In the genomic region with DNA sequence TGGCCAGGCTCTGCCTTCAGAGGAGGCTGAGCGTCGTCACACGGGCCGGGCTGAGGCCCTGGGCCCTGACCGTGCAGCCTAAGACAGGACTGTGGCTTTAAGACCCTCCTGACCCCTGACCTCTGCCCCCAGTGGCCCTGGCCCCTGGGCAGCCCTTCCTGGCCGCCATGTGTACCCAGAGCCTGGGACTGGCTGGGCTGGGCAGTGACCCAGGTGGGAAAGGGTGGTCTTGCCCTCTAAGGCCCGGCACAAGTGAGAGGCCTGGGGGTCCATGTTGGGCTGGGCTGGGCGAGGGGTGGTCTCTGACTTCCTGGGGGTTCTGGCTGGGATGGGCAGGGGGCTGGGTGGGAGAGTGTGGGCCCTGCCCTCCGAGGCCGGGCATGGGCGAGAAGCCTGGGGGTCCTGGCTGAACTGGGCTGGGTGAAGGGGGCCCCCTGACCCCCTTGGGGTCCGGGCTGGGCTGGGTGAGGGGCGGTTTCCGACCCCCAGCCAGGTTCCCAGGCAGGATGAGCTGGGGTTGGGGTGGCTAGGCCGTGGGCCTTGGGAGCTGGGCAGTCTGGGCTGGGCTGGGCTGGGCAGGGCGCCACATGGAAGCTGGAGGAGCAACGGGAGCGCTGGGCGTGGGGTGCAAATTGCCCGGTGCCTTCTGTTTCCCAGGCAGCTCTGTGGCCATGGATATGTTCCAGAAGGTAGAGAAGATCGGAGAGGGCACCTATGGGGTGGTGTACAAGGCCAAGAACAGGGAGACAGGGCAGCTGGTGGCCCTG, we compare ENCODE assay signal across 12 cellular contexts. TPM values are rescaled to one million over a fixed set of nuclear protein-coding genes. Genes with fewer than 3 reads are reported as not detected.
DNase-seq lines count a peak whose midpoint lies in the region; ATAC-seq and TF ChIP-seq lines count a peak whose summit lies in the region.
"Had no signal": no experiment of that assay in that cellular context is flagged by ENCODE, and none has a peak within 500 bp of the region (broad histone marks: within the 10 kb centered on the region; RNA-seq: fewer than 3 reads in every experiment).

A gene (plus strand): TSS at position 101 of the 767 bp plus-strand sequence. CDS start 571 bp downstream, at position 672.

- ATAC-seq in HG02970 (IDR thresholded peaks at IDR 0.05; ENCODE audit: low FRiP score, unreplicated experiment), result no peak
- no peak for ATAC-seq in HG02678 (IDR thresholded peaks at IDR 0.05; ENCODE audit: unreplicated experiment)

- no peaks in the 10 kb centered on the region for H3F3A ChIP-seq in DOHH2 (ENCODE audit: control insufficient read depth, insufficient read depth)

- H3K36me3 Mint-ChIP-seq in CD4-positive, alpha-beta memory T cell, result peaks cover 0 to 4% of the 10 kb centered on the region in 2 donors

- no peaks in the 10 kb centered on the region for H3K9me2 ChIP-seq in DOHH2 (replicated peaks; ENCODE audit: control insufficient read depth, low read length)
- H3K9me2 ChIP-seq in OCI-LY7 (ENCODE audit: insufficient read depth, low read length), result no peaks in the 10 kb centered on the region
- no peaks in the 10 kb centered on the region for H3K9me2 ChIP-seq in hepatocyte (replicated peaks; ENCODE audit: insufficient read depth)

- H3K27ac ChIP-seq in DOHH2 (ENCODE audit: low read depth, low read length) (no peak within 1 kb of the TSS), OCI-LY7 (ENCODE audit: low read depth, low read length, poor library complexity, severe bottlenecking) (no peak within 1 kb of the TSS), esophagus squamous epithelium (peak within 1 kb of the TSS in 3 of 4 donors; percentile 35 to 46 (median 38)), rectal smooth muscle tissue (ENCODE audit: low read depth, low read length) (no peak within 1 kb of the TSS), hepatocyte (no peak within 1 kb of the TSS)
- no peak within 1 kb of the TSS for H3K27ac ChIP-seq in CD4-positive, alpha-beta memory T cell (ENCODE audit: low read depth, low read length)

- 40 to 53% methylated on average over 5 of the region's 21 CpGs for WGBS in esophagus squamous epithelium, 2 donors
- WGBS in hepatocyte (ENCODE audit: low lambda C conversion rate, missing lambda C conversion rate), result 97% methylated on average over 14 of the region's 21 CpGs

- no peak within 1 kb of the TSS for H3K9ac ChIP-seq in rectal smooth muscle tissue (ENCODE audit: low read length)

- no TSS peak for BruUV-seq in OCI-LY7 (replicated peaks; lab: Mats Ljungman, UMichigan)

- peaks cover 10 to 23% (median 17%) of the 10 kb centered on the region in 4 donors for H3K4me1 Mint-ChIP-seq in CD4-positive, alpha-beta memory T cell

- TF ChIP-seq POLR2A in esophagus squamous epithelium (IDR thresholded peaks at IDR 0.05), result no peak

- no peaks in the 10 kb centered on the region for H3K27me3 ChIP-seq in DOHH2 (ENCODE audit: control insufficient read depth, low read length)
- no peaks in the 10 kb centered on the region for H3K27me3 ChIP-seq in esophagus squamous epithelium
- H3K27me3 ChIP-seq in rectal smooth muscle tissue (ENCODE audit: control insufficient read depth, insufficient read depth, low read length), result no peaks in the 10 kb centered on the region
- no peaks in the 10 kb centered on the region for H3K27me3 ChIP-seq in hepatocyte
- no peaks in the 10 kb centered on the region for H3K27me3 ChIP-seq in CD4-positive, alpha-beta memory T cell (ENCODE audit: insufficient read depth, low read length)

- DNase-seq in OCI-LY7 (ENCODE audit: low spot score) (no peak), esophagus squamous epithelium (lab: John Stamatoyannopoulos, UW) (no peak), hepatocyte (ENCODE audit: low spot score) (no peak)
- DNase-seq in CD4-positive, alpha-beta memory T cell, result no peak
- DNase-seq: cerebellar nuclear complex, GOT3, NCI-H187 had no signal

- no peak within 1 kb of the TSS for H3K27ac Mint-ChIP-seq in CD4-positive, alpha-beta memory T cell
- H3K27ac Mint-ChIP-seq: CD4-positive, alpha-beta T cell had no signal

- no peak within 1 kb of the TSS for H3K4me3 ChIP-seq in DOHH2 (ENCODE audit: low read length)
- no peak within 1 kb of the TSS for H3K4me3 ChIP-seq in OCI-LY7 (ENCODE audit: low read depth, low read length, poor library complexity, severe bottlenecking)
- no peak within 1 kb of the TSS for H3K4me3 ChIP-seq in esophagus squamous epithelium
- peak within 1 kb of the TSS; percentile 1 for H3K4me3 ChIP-seq in rectal smooth muscle tissue (ENCODE audit: low read length)
- no peak within 1 kb of the TSS for H3K4me3 ChIP-seq in hepatocyte
- no peak within 1 kb of the TSS for H3K4me3 ChIP-seq in CD4-positive, alpha-beta memory T cell (ENCODE audit: low read length in 2 of 2)

- H2AFZ ChIP-seq in OCI-LY7 (ENCODE audit: low read length), result 0 out of 2 replicates have a peak within 1 kb of the TSS, but pooled peaks have one; percentile 7
- H2AFZ ChIP-seq in hepatocyte, result no peak within 1 kb of the TSS

- no peaks in the 10 kb centered on the region for H3K9me3 Mint-ChIP-seq in CD4-positive, alpha-beta memory T cell
- H3K9me3 Mint-ChIP-seq: CD4-positive, alpha-beta T cell had no signal

- intact Hi-C loops in OCI-LY7 (cut with micrococcal nuclease; ENCODE audit: unreplicated experiment), result loop anchor here (1.0 kb wide), 1 partner anchor 96 kb away; no protein-coding TSS in a partner anchor
- intact Hi-C loops in esophagus squamous epithelium (cut with DNase I), result no loop called here
- intact Hi-C loops in CD4-positive, alpha-beta memory T cell (cut with micrococcal nuclease), result no loop called here

- TF ChIP-seq CTCF in DOHH2 (IDR thresholded peaks at IDR 0.05; ENCODE audit: low read depth, low read length, poor library complexity, severe bottlenecking) (peak; percentile 41), OCI-LY7 (conservative IDR thresholded peaks at IDR 0.05; ENCODE audit: low read length) (peak; percentile 61), esophagus squamous epithelium (IDR thresholded peaks at IDR 0.05) (no peak), hepatocyte (IDR thresholded peaks at IDR 0.05; ENCODE audit: poor library complexity) (no peak)

- H3K36me3 ChIP-seq in DOHH2 (ENCODE audit: control insufficient read depth, low read length) (0 out of 2 replicates have a peak, but pooled peaks cover 6% of the 10 kb centered on the region), OCI-LY7 (ENCODE audit: insufficient read depth, low read length) (peaks cover 16% of the 10 kb centered on the region; the same call in 1 of the 2 replicates), esophagus squamous epithelium (peaks cover 0 to 49% (median 0%) of the 10 kb centered on the region in 3 donors), rectal smooth muscle tissue (ENCODE audit: control insufficient read depth, insufficient read depth, low read length) (peaks cover 4% of the 10 kb centered on the region), hepatocyte (replicated peaks; ENCODE audit: insufficient read depth, low read depth) (no peaks in the 10 kb centered on the region)
- H3K36me3 ChIP-seq in CD4-positive, alpha-beta memory T cell (ENCODE audit: insufficient read depth, low read length), result no peaks in the 10 kb centered on the region

- H4K20me1 ChIP-seq in DOHH2 (ENCODE audit: control insufficient read depth, insufficient read depth, low read depth, low read length), result no peaks in the 10 kb centered on the region
- no peaks in the 10 kb centered on the region for H4K20me1 ChIP-seq in OCI-LY7 (ENCODE audit: insufficient read depth, low read length)
- H4K20me1 ChIP-seq in hepatocyte (ENCODE audit: insufficient read depth, poor library complexity, severe bottlenecking), result no peaks in the 10 kb centered on the region

- H3K79me2 ChIP-seq in DOHH2 (ENCODE audit: control insufficient read depth, low read length), result no peaks in the 10 kb centered on the region
- no peaks in the 10 kb centered on the region for H3K79me2 ChIP-seq in OCI-LY7 (ENCODE audit: insufficient read depth, low read depth, low read length)
- H3K79me2 ChIP-seq in hepatocyte, result no peaks in the 10 kb centered on the region

- POLR2A ChIA-PET in OCI-LY7 (lab: Charles Lee), result interaction anchor here (0.7 kb wide), 1 partner anchor 46 kb away, joined by 3 read pairs; no protein-coding TSS in a partner anchor
- POLR2A ChIA-PET in CD4-positive, alpha-beta memory T cell (lab: Charles Lee; ENCODE audit: partially characterized antibody), result interaction anchor here (1.3 kb wide), 1 partner anchor 105 kb away, joined by 5 read pairs; a partner anchor contains a TSS

- H3K27me3 Mint-ChIP-seq in CD4-positive, alpha-beta memory T cell, result no peaks in the 10 kb centered on the region
- H3K27me3 Mint-ChIP-seq: CD4-positive, alpha-beta T cell had no signal

- H3K9me3 ChIP-seq in DOHH2 (ENCODE audit: control insufficient read depth, insufficient read depth, low read length), result no peaks in the 10 kb centered on the region
- H3K9me3 ChIP-seq in OCI-LY7 (ENCODE audit: low read length), result no peaks in the 10 kb centered on the region
- no peaks in the 10 kb centered on the region for H3K9me3 ChIP-seq in esophagus squamous epithelium
- H3K9me3 ChIP-seq in hepatocyte (ENCODE audit: low read depth), result no peaks in the 10 kb centered on the region
- no peaks in the 10 kb centered on the region for H3K9me3 ChIP-seq in CD4-positive, alpha-beta memory T cell (ENCODE audit: control insufficient read depth in 1 of 2, low read length in 2 of 2)

- H3K4me2 ChIP-seq in DOHH2 (ENCODE audit: low read length), result no peak within 1 kb of the TSS
- H3K4me2 ChIP-seq in OCI-LY7 (ENCODE audit: low read length), result no peak within 1 kb of the TSS
- H3K4me2 ChIP-seq in hepatocyte, result no peak within 1 kb of the TSS

- H3K4me1 ChIP-seq in DOHH2 (ENCODE audit: control insufficient read depth, low read length), result peaks cover 3% of the 10 kb centered on the region; the same call in 1 of the 2 replicates
- peaks cover 19% of the 10 kb centered on the region for H3K4me1 ChIP-seq in OCI-LY7 (ENCODE audit: insufficient read depth, low read length, poor library complexity, severe bottlenecking)
- peaks cover 11 to 53% (median 26%) of the 10 kb centered on the region in 3 donors for H3K4me1 ChIP-seq in esophagus squamous epithelium
- H3K4me1 ChIP-seq in rectal smooth muscle tissue (ENCODE audit: control insufficient read depth, insufficient read depth, low read length), result no peaks in the 10 kb centered on the region
- peaks cover 31% of the 10 kb centered on the region for H3K4me1 ChIP-seq in hepatocyte (ENCODE audit: insufficient read depth)
- H3K4me1 ChIP-seq in CD4-positive, alpha-beta memory T cell (ENCODE audit: insufficient read depth, low read length), result peaks cover 14% of the 10 kb centered on the region

- H3K4me3 Mint-ChIP-seq in CD4-positive, alpha-beta memory T cell, result no peak within 1 kb of the TSS
- H3K4me3 Mint-ChIP-seq: CD4-positive, alpha-beta T cell had no signal

- CTCF ChIA-PET in OCI-LY7 (lab: Charles Lee; ENCODE audit: unreplicated experiment), result interaction anchor here (0.6 kb wide), 2 partner anchors 25 to 190 kb away, joined by 3 read pairs; no protein-coding TSS in a partner anchor
- CTCF ChIA-PET in CD4-positive, alpha-beta memory T cell (lab: Charles Lee; ENCODE audit: partially characterized antibody), result interaction anchor here (1.0 to 8.2 kb wide), 8 partner anchors 10 to 179 kb away, joined by 3 to 120 read pairs (median 4); a partner anchor contains a TSS

RNA-seq across cellular contexts. Expression of the gene that starts here (rescaled TPM):
- total RNA-seq in OCI-LY7 (2014; rRNA removed; shearing (Covaris generic)), result 7.3 and 15.9 TPM in 2 replicates
- 12.8 and 17.2 TPM in 2 replicates for total RNA-seq in OCI-LY7 (2022)
- 1 to 10 TPM; 2.4 to 6.6 (median 3.6) TPM for total RNA-seq in esophagus squamous epithelium
- 0.88 and 7.8 TPM in 2 replicates for total RNA-seq in hepatocyte
- 10.6 and 16.6 TPM in 2 replicates for polyA plus RNA-seq in hepatocyte
- 1 to 10 TPM; 9.6 to 9.7 TPM for total RNA-seq in CD4-positive, alpha-beta memory T cell
- 1 to 10 TPM; 1.0 to 1.1 TPM for polyA plus RNA-seq in CD4-positive, alpha-beta memory T cell

Comparison
In these comparisons a context has a peak if more than half of its experiments do, and no peak if none do; other contexts are left out.
1. H3K27ac ChIP-seq: peak in esophagus squamous epithelium (3 of 4); none in DOHH2 (single experiment), OCI-LY7 (single experiment), rectal smooth muscle tissue (single experiment), hepatocyte (single experiment) and CD4-positive, alpha-beta memory T cell (single experiment).
2. CTCF ChIP-seq: peak in DOHH2 (single experiment) and OCI-LY7 (single experiment); none in esophagus squamous epithelium (0 of 6) and hepatocyte (single experiment).